25 cellular contexts compared by ENCODE assay signal in genomic region chr7:137544450-137545058, GRCh38.
DNase-seq lines count a peak whose midpoint lies in the region; ATAC-seq and TF ChIP-seq lines count a peak whose summit lies in the region.
"Had no signal": no experiment of that assay in that cellular context is flagged by ENCODE, and none has a peak within 500 bp of the region (broad histone marks: within the 10 kb centered on the region; RNA-seq: fewer than 3 reads in every experiment).

No MANE protein-coding gene starts in this region.

- peaks cover 19% of the 10 kb centered on the region for H3K36me3 Mint-ChIP-seq in chondrocyte (ENCODE audit: low read depth)
- H3K36me3 Mint-ChIP-seq: CD8-positive, alpha-beta T cell had no signal

- H3K9me3 Mint-ChIP-seq in chondrocyte (ENCODE audit: low read depth): peaks cover 9% of the 10 kb centered on the region
- H3K9me3 Mint-ChIP-seq: CD8-positive, alpha-beta T cell had no signal

- peak; percentile 34 for DNase-seq in HCEC 1CT
- DNase-seq in fibroblast of mammary gland (ENCODE audit: low read depth): peak; percentile 28
- peak; percentile 15 for DNase-seq in left kidney (ENCODE audit: low read depth, low spot score)
- no peak for DNase-seq in chondrocyte (ENCODE audit: low spot score)
- DNase-seq in ascending aorta (ENCODE audit: low spot score in 2 of 2): no peak
- DNase-seq in Ammon's horn (ENCODE audit: low spot score): no peak
- DNase-seq: Caco-2; CD8-positive, alpha-beta T cell; KG1; MG63; NCI-H1105 treated with DMSO at 0.1 percent for 48 hours; NCI-H146; NCI-H1930; NCI-H446 treated with DMSO at 0.1 percent for 48 hours; NCI-H526; NCI-H82; NK-92 treated with Interleukin-12 subunit alpha and Interleukin-12 subunit beta, amount 100 ng/mL, for 24 hours; PC-9; SJCRH30 had no signal

- no peak overlapping the region for H3K27ac Mint-ChIP-seq in chondrocyte (ENCODE audit: unreplicated experiment)
- H3K27ac Mint-ChIP-seq: B cell; CD8-positive, alpha-beta T cell had no signal

- H3K27ac ChIP-seq in ascending aorta: no peak overlapping the region
- H3K27ac ChIP-seq: A549, C4-2B, PC-9, SJCRH30 had no signal

- ATAC-seq in SK-N-SH treated with all-trans-retinoic acid at 6 μM for 48 hours: no peak
- ATAC-seq: A549; CD8-positive, alpha-beta T cell; HCT116; Right ventricle myocardium inferior had no signal

- peaks cover 11% of the 10 kb centered on the region for H3K4me1 Mint-ChIP-seq in chondrocyte (ENCODE audit: low read depth)
- H3K4me1 Mint-ChIP-seq: B cell had no signal

- no peaks in the 10 kb centered on the region for H3K9me3 ChIP-seq in ascending aorta
- H3K9me3 ChIP-seq: A549, Caco-2, MG63, SJCRH30 had no signal

- TF ChIP-seq CTCF in fibroblast of mammary gland (conservative IDR thresholded peaks at IDR 0.05; ENCODE audit: control insufficient read depth, insufficient read depth, low read depth, low read length) (no peak), chondrocyte (IDR thresholded peaks at IDR 0.05) (no peak), ascending aorta (IDR thresholded peaks at IDR 0.05) (no peak)

- no peaks in the 10 kb centered on the region for H3K27me3 ChIP-seq in ascending aorta
- H3K27me3 ChIP-seq: MG63, SJCRH30 had no signal

- H3K27me3 Mint-ChIP-seq in chondrocyte (ENCODE audit: low read depth): no peaks in the 10 kb centered on the region
- H3K27me3 Mint-ChIP-seq: B cell had no signal

- H3K4me3 Mint-ChIP-seq in chondrocyte (ENCODE audit: unreplicated experiment): no peak overlapping the region
- H3K4me3 Mint-ChIP-seq: B cell; CD8-positive, alpha-beta T cell had no signal

- H3K4me3 ChIP-seq in fibroblast of mammary gland (ENCODE audit: control insufficient read depth, low read depth, low read length) (no peak overlapping the region), ascending aorta (no peak overlapping the region)
- H3K4me3 ChIP-seq: A549, MG63, PC-9, SJCRH30 had no signal

- intact Hi-C loops in ascending aorta (cut with DNase I): no loop called here

- H3K4me1 ChIP-seq in ascending aorta: no peaks in the 10 kb centered on the region
- H3K4me1 ChIP-seq: A549, Caco-2, SJCRH30 had no signal

- no peaks in the 10 kb centered on the region for H3K36me3 ChIP-seq in ascending aorta
- H3K36me3 ChIP-seq: MG63, SJCRH30 had no signal

TF ChIP-seq in SK-N-SH treated with all-trans-retinoic acid at 6 μM for 48 hours, 23 proteins besides CTCF, POLR2A, EP300 and RAD21:
- 0 out of 2 replicates have a peak, but pooled peaks have one; percentile 22 for TF ChIP-seq ISL1 (CRISPR knock-in tag; IDR thresholded peaks at IDR 0.05)
- peak; percentile 14; the same call in 1 of the 2 replicates for TF ChIP-seq TCF4 (CRISPR knock-in tag; IDR thresholded peaks at IDR 0.05; ENCODE audit: borderline replicate concordance)
- TF ChIP-seq ZNF565 (CRISPR knock-in tag; conservative IDR thresholded peaks at IDR 0.05; ENCODE audit: low read depth): no peak
- no peak for TF ChIP-seq TOX (CRISPR knock-in tag; IDR thresholded peaks at IDR 0.05; ENCODE audit: borderline replicate concordance)
- TF ChIP-seq ZFP3 (CRISPR knock-in tag; IDR thresholded peaks at IDR 0.05): no peak
- no peak for TF ChIP-seq CSDC2 (CRISPR knock-in tag; IDR thresholded peaks at IDR 0.05)
- no peak for TF ChIP-seq RARB (CRISPR knock-in tag; IDR thresholded peaks at IDR 0.05)
- TF ChIP-seq ARNTL (CRISPR knock-in tag; IDR thresholded peaks at IDR 0.05; ENCODE audit: borderline replicate concordance, low read depth): no peak
- TF ChIP-seq PPARA (CRISPR knock-in tag; IDR thresholded peaks at IDR 0.05; ENCODE audit: borderline replicate concordance): no peak

Comparison
In these comparisons a context has a peak if more than half of its experiments do, and no peak if none do; other contexts are left out.
1. DNase-seq: peak in HCEC 1CT (single experiment), fibroblast of mammary gland (single experiment) and left kidney (single experiment); none in chondrocyte (single experiment), ascending aorta (0 of 2) and Ammon's horn (single experiment).